Comparison of ENCODE assay signal across 8 cellular contexts in the genomic region with DNA sequence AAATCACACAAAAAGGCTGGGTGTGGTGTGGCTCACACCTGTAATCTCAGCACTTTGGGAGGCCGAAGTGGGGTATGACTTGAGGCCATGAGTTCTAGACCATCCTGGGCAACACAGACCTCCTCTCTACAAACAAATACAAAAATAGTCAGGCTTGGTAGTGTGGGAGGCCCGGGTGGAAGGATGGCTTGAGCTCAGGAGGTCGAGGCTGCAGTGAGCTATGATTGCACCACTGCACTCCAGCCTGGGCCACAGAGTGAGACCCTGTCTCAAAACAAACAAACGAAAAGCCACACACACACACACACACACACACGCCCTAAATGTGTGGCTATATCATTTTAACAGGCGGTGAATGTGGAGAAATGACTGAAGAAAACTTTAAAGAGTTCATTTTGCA. TPM values are rescaled to one million over a fixed set of nuclear protein-coding genes. Genes with fewer than 3 reads are reported as not detected.
DNase-seq lines count a peak whose midpoint lies in the region; ATAC-seq, FAIRE-seq and TF ChIP-seq lines count a peak whose summit lies in the region.
"Had no signal": no experiment of that assay in that cellular context is flagged by ENCODE, and none has a peak within 500 bp of the region (broad histone marks: within the 10 kb centered on the region; RNA-seq: fewer than 3 reads in every experiment).

No MANE protein-coding gene starts in this region.

- intact Hi-C loops in breast epithelium (cut with DNase I; ENCODE audit: low total_unique reads) (no loop called here), psoas muscle (cut with DNase I) (loop anchor here in 1 of 2 donors (10.0 kb wide), 1 partner anchor 1766 kb away; the partner anchor contains the start of genes MBD3L1 and ZNF558)

- H3K36me3 ChIP-seq in breast epithelium (peaks cover 18% of the 10 kb centered on the region), psoas muscle (ENCODE audit: insufficient read depth in 1 of 2, low read depth in 1 of 2) (peaks cover 10 to 32% of the 10 kb centered on the region in 2 donors)

- WGBS in psoas muscle, 3 donors: 82 to 90% (median 84%) methylated on average over 6 of the region's 6 CpGs

- peak overlapping the region; percentile 37 to 87 for H3K27ac ChIP-seq in breast epithelium
- H3K27ac ChIP-seq in psoas muscle: no peak overlapping the region

- TF ChIP-seq CTCF in breast epithelium (IDR thresholded peaks at IDR 0.05): no peak
- no peak for TF ChIP-seq CTCF in psoas muscle (IDR thresholded peaks at IDR 0.05)

- H3K9me3 ChIP-seq in breast epithelium (no peaks in the 10 kb centered on the region), psoas muscle (no peaks in the 10 kb centered on the region)

- peak overlapping the region; percentile 33 for H3K4me3 ChIP-seq in Jurkat, Clone E6-1 (ENCODE audit: low read length)
- peak overlapping the region in 2 of 3 donors; percentile 89 to 97 for H3K4me3 ChIP-seq in breast epithelium
- peak overlapping the region; percentile 100 for H3K4me3 ChIP-seq in psoas muscle

- TF ChIP-seq POLR2A in breast epithelium (IDR thresholded peaks at IDR 0.05): no peak

- H3K4me1 ChIP-seq in breast epithelium (peaks cover 0 to 5% of the 10 kb centered on the region in 2 donors), psoas muscle (peaks cover 7% of the 10 kb centered on the region)

- FAIRE-seq in RCC 7860 (lab: Jason Lieb, UNC): no peak

- no peaks in the 10 kb centered on the region for H3K27me3 ChIP-seq in breast epithelium
- peaks cover 0 to 1% (median 0%) of the 10 kb centered on the region in 3 donors for H3K27me3 ChIP-seq in psoas muscle (ENCODE audit: insufficient read depth in 3 of 3, low read length in 2 of 3)

- DNase-seq in Jurkat, Clone E6-1 (ENCODE audit: low read depth, low spot score): no peak
- no peak for DNase-seq in breast epithelium (ENCODE audit: low spot score in 2 of 2)
- no peak for DNase-seq in psoas muscle
- no peak for DNase-seq in NCI-H446 treated with DMSO at 0.1 percent for 48 hours (lab: John Stamatoyannopoulos, UW)
- no peak for DNase-seq in RCC 7860 (ENCODE audit: low spot score)

- no peak for ATAC-seq in psoas muscle
- ATAC-seq in GM21515 (IDR thresholded peaks at IDR 0.05; ENCODE audit: unreplicated experiment): no peak

RNA-seq across cellular contexts. Expression of gene ZNF557, which starts 0.9 kb away (rescaled TPM):
- polyA plus RNA-seq in Jurkat, Clone E6-1 (2012; ENCODE audit: insufficient read depth, insufficient read length): 4.9 TPM
- total RNA-seq in breast epithelium (10 to 100 TPM in 2 of 3 donors, 1 to 10 TPM in 1; 7.2 to 18.3 (median 12.8) TPM), psoas muscle (1 to 10 TPM; 3.1 to 5.7 (median 3.6) TPM)
- 1 to 10 TPM in 2 of 3 donors, under 1 TPM in 1; 0.82 to 3.2 (median 1.3) TPM for polyA plus RNA-seq in psoas muscle

RNA-seq across cellular contexts. Expression of gene MBD3L3, which starts 10.1 kb away (rescaled TPM):
- not detected for polyA plus RNA-seq in Jurkat, Clone E6-1 (2012; ENCODE audit: insufficient read depth, insufficient read length)
- total RNA-seq in breast epithelium (not detected), psoas muscle (not detected)
- polyA plus RNA-seq in psoas muscle: not detected
- total RNA-seq: omental fat pad had no signal
- polyA plus RNA-seq: adipose tissue had no signal

RNA-seq across cellular contexts. Expression of gene MBD3L2, which starts 19.5 kb away (rescaled TPM):
- polyA plus RNA-seq in Jurkat, Clone E6-1 (2012; ENCODE audit: insufficient read depth, insufficient read length): not detected
- total RNA-seq in breast epithelium: not detected
- not detected for total RNA-seq in psoas muscle
- polyA plus RNA-seq in psoas muscle: not detected
- total RNA-seq: omental fat pad had no signal
- polyA plus RNA-seq: adipose tissue had no signal

RNA-seq across cellular contexts. Expression of gene MBD3L4, which starts 28.6 kb away (rescaled TPM):
- not detected for polyA plus RNA-seq in Jurkat, Clone E6-1 (2012; ENCODE audit: insufficient read depth, insufficient read length)
- not detected for total RNA-seq in breast epithelium
- not detected for total RNA-seq in psoas muscle
- not detected for polyA plus RNA-seq in psoas muscle
- total RNA-seq: omental fat pad had no signal
- polyA plus RNA-seq: adipose tissue had no signal

RNA-seq across cellular contexts. Expression of gene MBD3L5, which starts 38.2 kb away (rescaled TPM):
- polyA plus RNA-seq in Jurkat, Clone E6-1 (2012; ENCODE audit: insufficient read depth, insufficient read length): not detected
- total RNA-seq in breast epithelium: not detected
- not detected for total RNA-seq in psoas muscle
- not detected for polyA plus RNA-seq in psoas muscle
- total RNA-seq: omental fat pad had no signal
- polyA plus RNA-seq: adipose tissue had no signal

Comparison
In these comparisons a context has a peak if more than half of its experiments do, and no peak if none do; other contexts are left out.
1. H3K4me3 ChIP-seq: peak in every context shown above with its lines; median percentile 100 in psoas muscle; 93 in breast epithelium; 33 in Jurkat, Clone E6-1.